In genomic region chr7:130500463-130500862, GRCh38 we compare ENCODE assay signal across 23 cellular contexts.
"Had no signal": no experiment of that assay in that cellular context is flagged by ENCODE, and none has a peak within 500 bp of the region (broad histone marks: within the 10 kb centered on the region; RNA-seq: fewer than 3 reads in every experiment).

No MANE protein-coding gene starts in this region.

- ATAC-seq: esophagus mucosa; heart right ventricle; mucosa of descending colon; naive thymus-derived CD8-positive, alpha-beta T cell; stimulated activated effector memory CD8-positive, alpha-beta T cell treated with anti-CD3 and anti-CD28 coated beads, Interleukin-12 subunit alpha, Interleukin-12 subunit beta, amount 100 ng/mL, for 72 hours; upper lobe of right lung had no signal

- H3K4me2 ChIP-seq: neural progenitor cell had no signal

- H3K4me1 ChIP-seq: heart right ventricle, neural progenitor cell, testis, tibial nerve, upper lobe of right lung, vagina had no signal

- H3K27ac Mint-ChIP-seq: neural progenitor cell; stimulated activated effector memory CD8-positive, alpha-beta T cell treated with anti-CD3 and anti-CD28 coated beads, Interleukin-12 subunit alpha, Interleukin-12 subunit beta, amount 100 ng/mL, for 72 hours; stimulated activated naive CD8-positive, alpha-beta T cell treated with anti-CD3 and anti-CD28 coated beads, Interleukin-15, Interleukin-2, amounts not matched to agents 100 ng/mL and 50 ng/mL, for 24 hours had no signal

- H3K9me3 Mint-ChIP-seq: naive thymus-derived CD8-positive, alpha-beta T cell; neural progenitor cell; stimulated activated effector memory CD8-positive, alpha-beta T cell treated with anti-CD3 and anti-CD28 coated beads, Interleukin-12 subunit alpha, Interleukin-12 subunit beta, amount 100 ng/mL, for 72 hours; stimulated activated naive CD8-positive, alpha-beta T cell treated with anti-CD3 and anti-CD28 coated beads, Interleukin-15, Interleukin-2, amounts not matched to agents 100 ng/mL and 50 ng/mL, for 24 hours had no signal

- H3K27ac ChIP-seq: dorsolateral prefrontal cortex, heart right ventricle, neural progenitor cell, ovary, testis, tibial nerve, upper lobe of right lung, vagina had no signal

- H3K9ac ChIP-seq: neural progenitor cell had no signal

- H3K4me1 Mint-ChIP-seq: stimulated activated effector memory CD8-positive, alpha-beta T cell treated with anti-CD3 and anti-CD28 coated beads, Interleukin-12 subunit alpha, Interleukin-12 subunit beta, amount 100 ng/mL, for 72 hours had no signal

- DNase-seq: cortex of kidney; dorsolateral prefrontal cortex; effector CD8-positive, alpha-beta T cell; heart right ventricle; hypothalamus; kidney glomerular epithelial cell; mammary epithelial cell; mucosa of descending colon; naive thymus-derived CD8-positive, alpha-beta T cell; nucleus accumbens; ovary; right cardiac atrium; small intestine; stimulated activated CD4-positive, alpha-beta T cell treated with anti-CD3 and anti-CD28 coated beads, Interleukin-4, amount 100 ng/mL, for 1 hour; stimulated activated CD8-positive, alpha-beta memory T cell treated with anti-CD3 and anti-CD28 coated beads, Interleukin-4, amount 100 ng/mL, for 48 hours; testis; upper lobe of right lung had no signal

- H3K9me3 ChIP-seq: heart right ventricle, mucosa of descending colon, ovary, testis, tibial nerve, upper lobe of right lung, vagina had no signal

- H3K27me3 Mint-ChIP-seq: naive thymus-derived CD8-positive, alpha-beta T cell; stimulated activated naive CD8-positive, alpha-beta T cell treated with anti-CD3 and anti-CD28 coated beads, Interleukin-15, Interleukin-2, amounts not matched to agents 100 ng/mL and 50 ng/mL, for 24 hours had no signal

- H3K4me3 Mint-ChIP-seq: naive thymus-derived CD8-positive, alpha-beta T cell; neural progenitor cell; stimulated activated effector memory CD8-positive, alpha-beta T cell treated with anti-CD3 and anti-CD28 coated beads, Interleukin-12 subunit alpha, Interleukin-12 subunit beta, amount 100 ng/mL, for 72 hours; stimulated activated naive CD8-positive, alpha-beta T cell treated with anti-CD3 and anti-CD28 coated beads, Interleukin-15, Interleukin-2, amounts not matched to agents 100 ng/mL and 50 ng/mL, for 24 hours had no signal

- H3K27me3 ChIP-seq: dorsolateral prefrontal cortex, heart right ventricle, neural progenitor cell, ovary, testis, tibial nerve, upper lobe of right lung, vagina had no signal

- H2AFZ ChIP-seq: neural progenitor cell had no signal

- H3K4me3 ChIP-seq: dorsolateral prefrontal cortex, heart right ventricle, mucosa of descending colon, neural progenitor cell, ovary, testis, tibial nerve, upper lobe of right lung, vagina had no signal

- H3K36me3 Mint-ChIP-seq: stimulated activated effector memory CD8-positive, alpha-beta T cell treated with anti-CD3 and anti-CD28 coated beads, Interleukin-12 subunit alpha, Interleukin-12 subunit beta, amount 100 ng/mL, for 72 hours had no signal

- H3K36me3 ChIP-seq: ovary had no signal
